In the genomic region with DNA sequence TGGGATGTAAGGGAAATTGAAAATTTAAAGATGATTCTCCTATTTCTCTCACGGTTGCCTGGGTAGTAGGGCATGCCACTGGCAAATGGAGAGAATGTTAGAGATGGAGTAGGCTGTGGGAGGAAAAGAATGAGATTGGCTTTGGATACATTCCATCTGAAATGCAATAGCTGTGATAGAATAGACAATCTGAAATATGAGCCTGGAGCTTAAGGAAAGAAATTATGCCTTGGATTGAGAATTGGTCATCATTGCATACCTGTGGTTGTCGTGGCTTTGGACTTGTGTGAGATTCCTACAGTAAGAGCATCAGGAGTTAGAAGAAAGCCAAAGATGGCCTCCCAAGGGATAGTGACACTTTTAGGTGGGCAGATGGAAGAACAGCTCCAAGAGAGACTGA, we compare ENCODE assay signal across 18 cellular contexts.
DNase-seq lines count a peak whose midpoint lies in the region; ATAC-seq and TF ChIP-seq lines count a peak whose summit lies in the region.
"Had no signal": no experiment of that assay in that cellular context is flagged by ENCODE, and none has a peak within 500 bp of the region (broad histone marks: within the 10 kb centered on the region; RNA-seq: fewer than 3 reads in every experiment).

No MANE protein-coding gene starts in this region.

- H3K4me1 Mint-ChIP-seq in activated CD4-positive, alpha-beta T cell treated with anti-CD3 and anti-CD28 coated beads, Interleukin-2, amount 10 ng/mL, durations not matched to agents 24 days and 14 days, result no peaks in the 10 kb centered on the region
- H3K4me1 Mint-ChIP-seq: CD4-positive, alpha-beta memory T cell had no signal

- no peaks in the 10 kb centered on the region for H3K36me3 ChIP-seq in PC-3 (ENCODE audit: low read depth, low read length)
- H3K36me3 ChIP-seq: BLaER1 had no signal

- intact Hi-C loops in PC-3 (cut with micrococcal nuclease), result no loop called here
- intact Hi-C loops in activated CD4-positive, alpha-beta T cell treated with anti-CD3 and anti-CD28 coated beads, Interleukin-2, amount 10 ng/mL, durations not matched to agents 24 days and 14 days (cut with micrococcal nuclease), result no loop called here
- intact Hi-C loops in cardiac septum (cut with DNase I), result no loop called here

- CTCF ChIA-PET in PC-3 (lab: Charles Lee), result no interaction called here

- H3K4me1 ChIP-seq in PC-3 (ENCODE audit: insufficient read depth, low read length), result no peaks in the 10 kb centered on the region
- H3K4me1 ChIP-seq: BLaER1 had no signal

- in situ Hi-C loops in astrocyte of the spinal cord (cut with HindIII; ENCODE audit: low sequenced_read_pairs), result no loop called here

- no peaks in the 10 kb centered on the region for H3K79me2 ChIP-seq in PC-3 (ENCODE audit: low read length)

- no peak overlapping the region for H3K27ac Mint-ChIP-seq in activated CD4-positive, alpha-beta T cell treated with anti-CD3 and anti-CD28 coated beads, Interleukin-2, amount 10 ng/mL, durations not matched to agents 24 days and 14 days
- H3K27ac Mint-ChIP-seq: CD4-positive, alpha-beta memory T cell had no signal

- no peak overlapping the region for H3K4me2 ChIP-seq in PC-3 (ENCODE audit: low read length)
- H3K4me2 ChIP-seq: BLaER1, KMS-11 had no signal

- no peak overlapping the region for H3K4me3 ChIP-seq in PC-3 (ENCODE audit: low read length)
- H3K4me3 ChIP-seq in astrocyte of the spinal cord (ENCODE audit: low read depth, low read length), result no peak overlapping the region
- H3K4me3 ChIP-seq: BLaER1 had no signal

- no TSS peak for BruUV-seq in PC-3 (replicated peaks; lab: Mats Ljungman, UMichigan)

- TF ChIP-seq CTCF in PC-3 (conservative IDR thresholded peaks at IDR 0.05; ENCODE audit: low read depth, low read length) (no peak), astrocyte of the spinal cord (IDR thresholded peaks at IDR 0.05; ENCODE audit: low read depth, low read length) (no peak)

- no peaks in the 10 kb centered on the region for H3K27me3 Mint-ChIP-seq in activated CD4-positive, alpha-beta T cell treated with anti-CD3 and anti-CD28 coated beads, Interleukin-2, amount 10 ng/mL, durations not matched to agents 24 days and 14 days
- H3K27me3 Mint-ChIP-seq: CD4-positive, alpha-beta memory T cell had no signal

- no peak overlapping the region for H3K9ac ChIP-seq in PC-3 (ENCODE audit: low read length)
- H3K9ac ChIP-seq: BLaER1, KMS-11 had no signal

- H3K9me3 Mint-ChIP-seq in activated CD4-positive, alpha-beta T cell treated with anti-CD3 and anti-CD28 coated beads, Interleukin-2, amount 10 ng/mL, durations not matched to agents 24 days and 14 days, result no peaks in the 10 kb centered on the region

- no peaks in the 10 kb centered on the region for H3K9me2 ChIP-seq in PC-3 (replicated peaks; ENCODE audit: low read length)

- H3K27me3 ChIP-seq in PC-3 (ENCODE audit: low read length), result no peaks in the 10 kb centered on the region
- H3K27me3 ChIP-seq: BLaER1 had no signal

- no peak overlapping the region for H2AFZ ChIP-seq in PC-3 (ENCODE audit: low read length)

- H3K36me3 Mint-ChIP-seq in activated CD4-positive, alpha-beta T cell treated with anti-CD3 and anti-CD28 coated beads, Interleukin-2, amount 10 ng/mL, durations not matched to agents 24 days and 14 days (ENCODE audit: low read depth), result no peaks in the 10 kb centered on the region
- H3K36me3 Mint-ChIP-seq: CD4-positive, alpha-beta memory T cell had no signal

- no peak overlapping the region for H3K4me3 Mint-ChIP-seq in activated CD4-positive, alpha-beta T cell treated with anti-CD3 and anti-CD28 coated beads, Interleukin-2, amount 10 ng/mL, durations not matched to agents 24 days and 14 days
- H3K4me3 Mint-ChIP-seq: CD4-positive, alpha-beta memory T cell had no signal

- H3F3A ChIP-seq in PC-3 (ENCODE audit: low read length, unreplicated experiment), result no peaks in the 10 kb centered on the region

- DNase-seq in PC-3 (peak; percentile 2), astrocyte of the spinal cord (ENCODE audit: low read depth, low spot score) (peak; percentile 81), glomerular visceral epithelial cell (ENCODE audit: extremely low spot score) (peak; percentile 59), renal cortical epithelial cell (ENCODE audit: low read depth) (peak; percentile 49), GM03348 (ENCODE audit: low spot score) (no peak), cardiac septum (ENCODE audit: low spot score) (no peak)
- no peak for DNase-seq in activated CD4-positive, alpha-beta T cell treated with anti-CD3 and anti-CD28 coated beads, Interleukin-2, amount 10 ng/mL, durations not matched to agents 24 days and 14 days
- DNase-seq: Calu3; CD4-positive, alpha-beta memory T cell; EL; GOT3; NCI-H1417; NCI-H2029; NK-92 treated with Interleukin-12 subunit alpha and Interleukin-12 subunit beta, amount 100 ng/mL, for 24 hours; Right ventricle myocardium superior had no signal

- no peaks in the 10 kb centered on the region for H4K20me1 ChIP-seq in PC-3 (ENCODE audit: low read length)
- H4K20me1 ChIP-seq: BLaER1 had no signal

- no peak overlapping the region for H3K27ac ChIP-seq in PC-3 (ENCODE audit: low read length)
- H3K27ac ChIP-seq: BLaER1, KMS-11 had no signal

- ATAC-seq in PC-3 (no peak), HG02870 (IDR thresholded peaks at IDR 0.05; ENCODE audit: unreplicated experiment) (no peak)

- POLR2A ChIA-PET in PC-3 (lab: Charles Lee; ENCODE audit: unreplicated experiment), result no interaction called here

- no peaks in the 10 kb centered on the region for H3K9me3 ChIP-seq in PC-3 (ENCODE audit: low read length)
- H3K9me3 ChIP-seq: BLaER1 had no signal

Comparison
In these comparisons a context has a peak if more than half of its experiments do, and no peak if none do; other contexts are left out.
1. DNase-seq: peak in PC-3 (single experiment), astrocyte of the spinal cord (single experiment), glomerular visceral epithelial cell (single experiment) and renal cortical epithelial cell (single experiment); none in activated CD4-positive, alpha-beta T cell treated with anti-CD3 and anti-CD28 coated beads, Interleukin-2, amount 10 ng/mL, durations not matched to agents 24 days and 14 days (single experiment), GM03348 (single experiment) and cardiac septum (single experiment).